16 cellular contexts compared by ENCODE assay signal in genomic region chr7:139873593-139874374, GRCh38. TPM values are rescaled to one million over a fixed set of nuclear protein-coding genes. Genes with fewer than 3 reads are reported as not detected.
"Had no signal": no experiment of that assay in that cellular context is flagged by ENCODE, and none has a peak within 500 bp of the region (broad histone marks: within the 10 kb centered on the region; RNA-seq: fewer than 3 reads in every experiment).

No MANE protein-coding gene starts in this region.

- H3K4me3 ChIP-seq: esophagus squamous epithelium, ovary, SJSA1, thyroid gland, uterus had no signal

- FAIRE-seq: colon had no signal

- H3K27ac ChIP-seq: esophagus squamous epithelium, ovary, SJSA1, thyroid gland, uterus had no signal

- H3K27me3 ChIP-seq: esophagus squamous epithelium, ovary, SJSA1, thyroid gland, uterus had no signal

- ATAC-seq: activated T-helper 17 cell treated with anti-CD3 and anti-CD28 coated beads, Interleukin-2, amount 50 U/mL, for 72 hours; stimulated activated naive B cell treated with anti-CD40 and anti-IgM and Interleukin-4, amounts not matched to agents 10 μg/mL and 1 μg/mL and 100 μg/mL, for 72 hours had no signal

- H3K36me3 ChIP-seq: esophagus squamous epithelium, ovary, SJSA1, thyroid gland, uterus had no signal

- H3K9me3 ChIP-seq: esophagus squamous epithelium, ovary, SJSA1, thyroid gland, uterus had no signal

- H3K4me1 ChIP-seq: SJSA1, uterus had no signal

- DNase-seq: activated CD4-positive, alpha-beta T cell treated with anti-CD3 and anti-CD28 coated beads, Interleukin-2, amount 50 U/mL, for 1 hour; activated CD8-positive, alpha-beta memory T cell treated with anti-CD3 and anti-CD28 coated beads for 24 hours; activated naive CD4-positive, alpha-beta T cell treated with anti-CD3 and anti-CD28 coated beads, Interleukin-2, amount 10 ng/mL, durations not matched to agents 7 days and 5 days; activated T-cell treated with anti-CD3 and anti-CD28 coated beads for 4 hours; caudate nucleus; esophagus squamous epithelium; mesendoderm; ovary; stimulated activated CD4-positive, alpha-beta T cell treated with anti-CD3 and anti-CD28 coated beads, Interleukin-2, amount 100 ng/mL, for 48 hours; stimulated activated naive B cell treated with anti-CD40 and anti-IgM and Interleukin-4, amounts not matched to agents 10 μg/mL and 1 μg/mL and 100 μg/mL, for 72 hours; thyroid gland; uterus had no signal

RNA-seq across cellular contexts. Expression of gene TBXAS1, which starts 44.7 kb away (rescaled TPM):
- total RNA-seq: fibroblast of villous mesenchyme had no signal
